In the genomic region with DNA sequence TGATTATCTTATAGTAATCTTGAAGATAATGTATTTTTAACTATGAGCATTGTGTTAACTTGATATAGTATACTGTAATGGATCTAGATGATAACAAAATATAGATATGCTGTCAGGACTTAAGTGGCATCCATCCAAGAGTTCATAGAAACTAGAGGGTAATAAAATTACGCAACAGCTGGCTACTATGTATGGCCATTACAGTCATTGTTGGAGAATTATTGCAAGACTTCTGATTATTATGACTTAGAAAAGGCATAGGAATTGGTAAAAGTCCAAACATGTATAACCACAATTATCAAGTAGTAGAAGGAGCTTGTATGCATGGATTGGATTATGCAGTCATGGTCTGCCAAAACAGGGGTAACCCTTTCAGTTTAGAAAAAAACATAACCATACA, we compare ENCODE assay signal across 10 cellular contexts. TPM values are rescaled to one million over a fixed set of nuclear protein-coding genes. Genes with fewer than 3 reads are reported as not detected.
A peak's percentile ranks its signal among the peaks of the same experiment; 100 is the strongest.
DNase-seq lines count a peak whose midpoint lies in the region; ATAC-seq, FAIRE-seq and TF ChIP-seq lines count a peak whose summit lies in the region.
"Had no signal": no experiment of that assay in that cellular context is flagged by ENCODE, and none has a peak within 500 bp of the region (broad histone marks: within the 10 kb centered on the region; RNA-seq: fewer than 3 reads in every experiment).

No MANE protein-coding gene starts in this region.

- no TSS peak for BruUV-seq in HepG2 (replicated peaks; lab: Mats Ljungman, UMichigan)

- CTCF ChIA-PET in HepG2 (lab: Yijun Ruan, JAX; ENCODE audit: low intra/inter-chr PET ratio, low total read pairs), result no interaction called here

- in situ Hi-C loops in HepG2 (cut with HindIII; ENCODE audit: extremely low pct_ligation_motif_present, low pct_unique_long_range_greater_than_20kb), result no loop called here

- peaks cover 92% of the 10 kb centered on the region for H3K79me2 ChIP-seq in HepG2 (ENCODE audit: insufficient read depth, low read length)

- ATAC-seq in HepG2, result no peak
- no peak for ATAC-seq in right lobe of liver
- no peak for ATAC-seq in left ventricle myocardium superior
- no peak for ATAC-seq in HG02938 (IDR thresholded peaks at IDR 0.05; ENCODE audit: unreplicated experiment)

- H3K36me3 ChIP-seq in HepG2 (replicated peaks in 1 of 2; ENCODE audit: control insufficient read depth in 1 of 2, insufficient read depth in 2 of 2, low read length in 2 of 2) (peaks cover 4 to 33% of the 10 kb centered on the region in 2 experiments), right lobe of liver (peaks cover 0 to 13% (median 9%) of the 10 kb centered on the region in 4 donors), SK-N-MC (ENCODE audit: insufficient read depth, low read length) (peaks cover 60% of the 10 kb centered on the region)

- no peaks in the 10 kb centered on the region for H3K9me3 ChIP-seq in HepG2 (ENCODE audit: low read length)
- no peaks in the 10 kb centered on the region for H3K9me3 ChIP-seq in right lobe of liver
- no peaks in the 10 kb centered on the region for H3K9me3 ChIP-seq in SK-N-MC (ENCODE audit: low read depth, low read length)

- H4K20me1 ChIP-seq in HepG2 (ENCODE audit: insufficient read depth, low read length), result peaks cover 62% of the 10 kb centered on the region

- H3K9ac ChIP-seq in HepG2 (ENCODE audit: insufficient read depth, low read depth, low read length), result no peak overlapping the region
- H3K9ac ChIP-seq in SK-N-MC (ENCODE audit: insufficient read length), result no peak overlapping the region

- no peak overlapping the region for H3K27ac ChIP-seq in HepG2 (ENCODE audit: extremely low read length, insufficient read depth, low read length)
- H3K27ac ChIP-seq in right lobe of liver, result no peak overlapping the region
- peak overlapping the region; percentile 95; the same call in 1 of the 2 replicates for H3K27ac ChIP-seq in SK-N-MC

- H3K27me3 ChIP-seq in HepG2 (ENCODE audit: control insufficient read depth in 1 of 2, insufficient read depth in 2 of 2, low read length in 2 of 2), result no peaks in the 10 kb centered on the region
- H3K27me3 ChIP-seq in right lobe of liver, result no peaks in the 10 kb centered on the region

- H3K4me3 ChIP-seq in HepG2 (replicated peaks in 1 of 3; ENCODE audit: insufficient read depth in 1 of 3, low read depth in 2 of 3, low read length in 3 of 3) (no peak overlapping the region), right lobe of liver (no peak overlapping the region), SK-N-MC (peak overlapping the region; percentile 67; the same call in 1 of the 2 replicates)

- H2AFZ ChIP-seq in HepG2 (ENCODE audit: low read length), result no peak overlapping the region

- H3K4me2 ChIP-seq in HepG2 (ENCODE audit: low read depth, low read length), result no peak overlapping the region

- TF ChIP-seq EP300 in HepG2 (IDR thresholded peaks at IDR 0.05; ENCODE audit: low read depth in 2 of 2, low read length in 2 of 2), result no peak
- TF ChIP-seq EP300 in HepG2 (CRISPR knock-in tag; IDR thresholded peaks at IDR 0.05; ENCODE audit: borderline replicate concordance), result no peak

- TF ChIP-seq CTCF in HepG2 (CRISPR knock-in tag; IDR thresholded peaks at IDR 0.05), result no peak
- TF ChIP-seq CTCF in right lobe of liver (IDR thresholded peaks at IDR 0.05), result no peak

- no peak for DNase-seq in HepG2 (ENCODE audit: low spot score)
- DNase-seq in right lobe of liver, result no peak
- DNase-seq in SK-N-MC (ENCODE audit: low read depth, low spot score), result no peak
- peak; percentile 14 to 39 for DNase-seq in erythroblast (lab: John Stamatoyannopoulos, UW)
- DNase-seq in NCI-H1694 treated with DMSO at 0.1 percent for 48 hours (lab: John Stamatoyannopoulos, UW), result no peak
- DNase-seq in superior temporal gyrus (ENCODE audit: extremely low spot score), result no peak
- no peak for DNase-seq in left ventricle myocardium superior
- DNase-seq: activated CD4-positive, alpha-beta T cell treated with anti-CD3 and anti-CD28 coated beads, Interleukin-2, amount 50 U/mL, for 1 hour; stimulated activated CD4-positive, alpha-beta T cell treated with anti-CD3 and anti-CD28 coated beads, Interleukin-4, amount 100 ng/mL, for 24 hours had no signal

- no peak for FAIRE-seq in HepG2 (lab: Jason Lieb, UNC)

- no peak for TF ChIP-seq RAD21 in HepG2 (CRISPR knock-in tag; IDR thresholded peaks at IDR 0.05)

- POLR2A ChIA-PET in HepG2 (lab: Yijun Ruan, JAX), result no interaction called here

- intact Hi-C loops in HepG2 (cut with micrococcal nuclease; ENCODE audit: unreplicated experiment), result no loop called here
- intact Hi-C loops in right lobe of liver (cut with DNase I), result no loop called here
- intact Hi-C loops in left ventricle myocardium superior (cut with micrococcal nuclease), result no loop called here

- H3K4me1 ChIP-seq in HepG2 (ENCODE audit: insufficient read depth, low read length) (peaks cover 39% of the 10 kb centered on the region), right lobe of liver (peaks cover 0 to 28% (median 2%) of the 10 kb centered on the region in 4 donors)

- TF ChIP-seq POLR2A in HepG2 (IDR thresholded peaks at IDR 0.05; ENCODE audit: insufficient read depth in 1 of 2, low read depth in 2 of 2, low read length in 2 of 2) (no peak), right lobe of liver (IDR thresholded peaks at IDR 0.05) (no peak), erythroblast (IDR thresholded peaks at IDR 0.05; ENCODE audit: low read length) (no peak)

- WGBS in HepG2 (ENCODE audit: low lambda C conversion rate), result 100% methylated on average over 1 of the region's 1 CpG
- WGBS in right lobe of liver (ENCODE audit: insufficient coverage, low coverage, low lambda C conversion rate, missing lambda C conversion rate), result 44% methylated on average over 1 of the region's 1 CpG

TF ChIP-seq in HepG2, 621 proteins besides CTCF, POLR2A, EP300 and RAD21:
- peak; percentile 66 for TF ChIP-seq CEBPB (IDR thresholded peaks at IDR 0.05; ENCODE audit: borderline replicate concordance, low read depth, low read length)
- TF ChIP-seq, protein P1, sequence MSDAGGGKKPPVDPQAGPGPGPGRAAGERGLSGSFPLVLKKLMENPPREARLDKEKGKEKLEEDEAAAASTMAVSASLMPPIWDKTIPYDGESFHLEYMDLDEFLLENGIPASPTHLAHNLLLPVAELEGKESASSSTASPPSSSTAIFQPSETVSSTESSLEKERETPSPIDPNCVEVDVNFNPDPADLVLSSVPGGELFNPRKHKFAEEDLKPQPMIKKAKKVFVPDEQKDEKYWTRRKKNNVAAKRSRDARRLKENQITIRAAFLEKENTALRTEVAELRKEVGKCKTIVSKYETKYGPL (CRISPR knock-in tag; IDR thresholded peaks at IDR 0.05), result no peak
- no peak for TF ChIP-seq ZKSCAN1 (IDR thresholded peaks at IDR 0.05; ENCODE audit: low read length)

RNA-seq across cellular contexts. Expression of gene OGT, which starts 9.5 kb away (rescaled TPM):
- total RNA-seq in HepG2 (2016; rRNA removed; fragmentation: Illumina TruSeq; extraction: Trizol) (52.5 and 71.7 TPM in 2 replicates), right lobe of liver (10 to 100 TPM; 35.5 to 67.0 (median 44.5) TPM), left ventricle myocardium superior (96.4 TPM)
- 4.9 and 5.6 TPM in 2 replicates for total RNA-seq in HepG2 (2016; cell fraction: cytosol; rRNA removed; fragmentation: Illumina TruSeq; extraction: Trizol; ENCODE audit: low read depth)
- 52.7 and 70.9 TPM in 2 replicates for total RNA-seq in HepG2 (2016; cell fraction: insoluble cytoplasmic fraction; rRNA removed; fragmentation: Illumina TruSeq; extraction: Trizol)
- total RNA-seq in HepG2 (2016; cell fraction: membrane; rRNA removed; fragmentation: Illumina TruSeq; extraction: Trizol), result 11.5 and 13.1 TPM in 2 replicates
- total RNA-seq in HepG2 (2016; cell fraction: nucleus; rRNA removed; fragmentation: Illumina TruSeq; extraction: Trizol), result 170 and 179 TPM in 2 replicates
- polyA plus RNA-seq in HepG2 (2011; rRNA removed), result 463 and 485 TPM in 2 replicates
- 37.5 and 43.0 TPM in 2 replicates for polyA plus RNA-seq in HepG2 (2011; cell fraction: cytosol; rRNA removed)
- polyA plus RNA-seq in HepG2 (2011; cell fraction: nucleus; rRNA removed), result 2,493 and 2,606 TPM in 2 replicates
- polyA plus RNA-seq in HepG2 (2012), result 113 and 128 TPM in 2 replicates
- 0.86 and 0.88 TPM in 2 replicates for polyA plus RNA-seq in HepG2 (2016; cell fraction: cytosol; fragmentation: Illumina TruSeq; extraction: Trizol; ENCODE audit: low read depth)
- 22.9 and 23.0 TPM in 2 replicates for polyA plus RNA-seq in HepG2 (2016; cell fraction: insoluble cytoplasmic fraction; fragmentation: Illumina TruSeq; extraction: Trizol; ENCODE audit: low read depth)
- polyA plus RNA-seq in HepG2 (2016; cell fraction: membrane; fragmentation: Illumina TruSeq; extraction: Trizol; ENCODE audit: low read depth), result 3.1 and 3.9 TPM in 2 replicates
- 356 and 366 TPM in 2 replicates for polyA plus RNA-seq in HepG2 (2016; cell fraction: nucleus; fragmentation: Illumina TruSeq; extraction: Trizol; ENCODE audit: insufficient read depth, low read depth)
- 281 and 760 TPM in 2 replicates for polyA minus RNA-seq in HepG2 (2011; rRNA and poly(A)+ RNA removed; ENCODE audit: low replicate concordance)
- polyA minus RNA-seq in HepG2 (2011; cell fraction: cytosol; rRNA and poly(A)+ RNA removed), result 35.7 and 38.7 TPM in 2 replicates
- polyA minus RNA-seq in HepG2 (2011; cell fraction: nucleus; rRNA and poly(A)+ RNA removed), result 961 and 1,068 TPM in 2 replicates

RNA-seq across cellular contexts. Expression of gene GCNA, which starts 35.8 kb away (rescaled TPM):
- total RNA-seq in HepG2 (2016; rRNA removed; fragmentation: Illumina TruSeq; extraction: Trizol), result 0.17 and 0.66 TPM in 2 replicates
- 0.35 and 0.51 TPM in 2 replicates for total RNA-seq in HepG2 (2016; cell fraction: cytosol; rRNA removed; fragmentation: Illumina TruSeq; extraction: Trizol; ENCODE audit: low read depth)
- 0.27 and 0.32 TPM in 2 replicates for total RNA-seq in HepG2 (2016; cell fraction: insoluble cytoplasmic fraction; rRNA removed; fragmentation: Illumina TruSeq; extraction: Trizol)
- 0.38 and 0.43 TPM in 2 replicates for total RNA-seq in HepG2 (2016; cell fraction: membrane; rRNA removed; fragmentation: Illumina TruSeq; extraction: Trizol)
- total RNA-seq in HepG2 (2016; cell fraction: nucleus; rRNA removed; fragmentation: Illumina TruSeq; extraction: Trizol), result 0.62 and 0.69 TPM in 2 replicates
- polyA plus RNA-seq in HepG2 (2011; rRNA removed), result 0.38 and 0.44 TPM in 2 replicates
- polyA plus RNA-seq in HepG2 (2011; cell fraction: cytosol; rRNA removed), result 0.09 and 0.12 TPM in 2 replicates
- 1.7 and 2.0 TPM in 2 replicates for polyA plus RNA-seq in HepG2 (2011; cell fraction: nucleus; rRNA removed)
- 0.27 and 0.55 TPM in 2 replicates for polyA plus RNA-seq in HepG2 (2012)
- polyA plus RNA-seq in HepG2 (2016; cell fraction: cytosol; fragmentation: Illumina TruSeq; extraction: Trizol; ENCODE audit: low read depth), result 0.05 and 0.11 TPM in 2 replicates
- polyA plus RNA-seq in HepG2 (2016; cell fraction: insoluble cytoplasmic fraction; fragmentation: Illumina TruSeq; extraction: Trizol; ENCODE audit: low read depth), result 0.17 and 0.27 TPM in 2 replicates
- 0.17 and 0.20 TPM in 2 replicates for polyA plus RNA-seq in HepG2 (2016; cell fraction: membrane; fragmentation: Illumina TruSeq; extraction: Trizol; ENCODE audit: low read depth)
- polyA plus RNA-seq in HepG2 (2016; cell fraction: nucleus; fragmentation: Illumina TruSeq; extraction: Trizol; ENCODE audit: insufficient read depth, low read depth), result 1.8 and 2.4 TPM in 2 replicates
- 0.48 and 0.96 TPM in 2 replicates for polyA minus RNA-seq in HepG2 (2011; rRNA and poly(A)+ RNA removed; ENCODE audit: low replicate concordance)
- polyA minus RNA-seq in HepG2 (2011; cell fraction: cytosol; rRNA and poly(A)+ RNA removed), result not detected in 2 replicates
- polyA minus RNA-seq in HepG2 (2011; cell fraction: nucleus; rRNA and poly(A)+ RNA removed), result 0.77 and 1.1 TPM in 2 replicates
- total RNA-seq in right lobe of liver, result 1 to 10 TPM in 3 of 6 experiments, under 1 TPM in 3; 0.37 to 1.7 (median 0.95) TPM
- total RNA-seq in left ventricle myocardium superior, result 1.5 TPM

Comparison
In these comparisons a context has a peak if more than half of its experiments do, and no peak if none do; other contexts are left out.
1. DNase-seq: peak in erythroblast (2 of 2); none in HepG2 (single experiment), right lobe of liver (0 of 3), SK-N-MC (single experiment), NCI-H1694 treated with DMSO at 0.1 percent for 48 hours (single experiment), superior temporal gyrus (single experiment) and left ventricle myocardium superior (single experiment).